20 cellular contexts compared by ENCODE assay signal in the genomic region with DNA sequence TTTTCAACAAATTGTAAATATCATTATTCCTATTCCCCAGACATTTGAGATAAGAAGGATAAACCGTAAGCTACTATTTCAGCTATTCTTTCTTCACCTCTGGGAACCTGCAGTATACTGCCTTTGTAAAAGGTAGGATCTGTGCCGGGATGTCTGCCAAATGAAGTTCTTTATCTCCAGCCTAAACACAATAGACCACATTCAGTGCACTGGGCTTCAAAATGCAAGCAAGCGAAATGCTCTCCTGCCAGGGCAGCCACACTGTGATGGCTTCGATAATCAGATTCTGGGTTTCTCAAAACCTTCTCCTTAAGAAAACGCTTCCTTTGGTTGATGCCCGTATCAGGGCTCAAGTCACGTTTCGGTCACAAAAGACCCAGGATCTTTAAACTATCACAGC.
"Had no signal": no experiment of that assay in that cellular context is flagged by ENCODE, and none has a peak within 500 bp of the region (broad histone marks: within the 10 kb centered on the region; RNA-seq: fewer than 3 reads in every experiment).

No MANE protein-coding gene starts in this region.

- H3K4me1 ChIP-seq: adrenal gland had no signal

- DNase-seq: activated CD4-positive, alpha-beta T cell treated with anti-CD3 and anti-CD28 coated beads for 36 hours; activated CD8-positive, alpha-beta memory T cell treated with anti-CD3 and anti-CD28 coated beads, Interleukin-2, amount 50 U/mL, for 4 hours; activated CD8-positive, alpha-beta T cell treated with anti-CD3 and anti-CD28 coated beads for 36 hours; activated naive CD4-positive, alpha-beta T cell treated with anti-CD3 and anti-CD28 coated beads, Interleukin-2, amount 50 U/mL, for 16 hours; activated naive CD8-positive, alpha-beta T cell treated with anti-CD3 and anti-CD28 coated beads, Interleukin-2, amount 10 ng/mL, durations not matched to agents 7 days and 5 days; adrenal gland; anterior cingulate cortex; cerebellar nuclear complex; KBM-7; MV-4-11; NCI-H1417; NCI-H2107; NCI-H526; NK-92 treated with Interleukin-12 subunit alpha and Interleukin-12 subunit beta, amount 100 ng/mL, for 24 hours; OCI-M1; SK-N-SH; T-helper 1 cell; WERI-Rb-1 had no signal

- H3K27ac ChIP-seq: adrenal gland, WERI-Rb-1 had no signal

- H3K9ac ChIP-seq: SK-N-SH had no signal

- H3K36me3 ChIP-seq: adrenal gland, WERI-Rb-1 had no signal

- ATAC-seq: activated CD4-positive, alpha-beta T cell treated with anti-CD3 and anti-CD28 coated beads for 36 hours; activated CD8-positive, alpha-beta T cell treated with anti-CD3 and anti-CD28 coated beads for 36 hours; Panc1; Right ventricle myocardium inferior had no signal

- H3K27me3 ChIP-seq: adrenal gland had no signal

- H3K9me3 ChIP-seq: adrenal gland, SK-N-SH had no signal

- H3K4me3 ChIP-seq: adrenal gland had no signal

- H3K4me2 ChIP-seq: SK-N-SH had no signal
